Comparison of ENCODE assay signal across 8 cellular contexts in genomic region chr2:25521665-25522387, GRCh38.
DNase-seq lines count a peak whose midpoint lies in the region; ATAC-seq, FAIRE-seq and TF ChIP-seq lines count a peak whose summit lies in the region.

No MANE protein-coding gene starts in this region.

- H2AFZ ChIP-seq in OCI-LY3 (ENCODE audit: low read depth, low read length): peak overlapping the region; percentile 66

- H3K4me1 ChIP-seq in OCI-LY3 (ENCODE audit: low read length) (peaks cover 37% of the 10 kb centered on the region), body of pancreas (peaks cover 8% of the 10 kb centered on the region)

- no peaks in the 10 kb centered on the region for H4K20me1 ChIP-seq in OCI-LY3 (ENCODE audit: insufficient read depth, low read length)

- ATAC-seq in GM21381 (IDR thresholded peaks at IDR 0.05; ENCODE audit: unreplicated experiment) (peak; percentile 80), body of pancreas (peak; percentile 81), HG03520 (IDR thresholded peaks at IDR 0.05; ENCODE audit: unreplicated experiment) (no peak)

- peak; percentile 95 for TF ChIP-seq CTCF in OCI-LY3 (IDR thresholded peaks at IDR 0.05; ENCODE audit: low read depth, low read length)
- TF ChIP-seq CTCF in body of pancreas (IDR thresholded peaks at IDR 0.05): peak; percentile 52 to 97 (median 91)

- intact Hi-C loops in body of pancreas (cut with DNase I): loop anchor here (10.0 kb wide), 1 partner anchor 177 kb away; the partner anchor contains the start of gene DNMT3A

- H3K27me3 ChIP-seq in OCI-LY3 (ENCODE audit: low read depth, low read length) (no peaks in the 10 kb centered on the region), body of pancreas (no peaks in the 10 kb centered on the region)

- 41 to 44% methylated on average over 10 of the region's 10 CpGs for WGBS in body of pancreas, 2 donors

- H3K36me3 ChIP-seq in OCI-LY3 (replicated peaks; ENCODE audit: low read depth, low read length) (no peaks in the 10 kb centered on the region), body of pancreas (replicated peaks in 1 of 2; ENCODE audit: insufficient read depth in 1 of 2, low read depth in 2 of 2) (no peaks in the 10 kb centered on the region)

- TF ChIP-seq POLR2A in body of pancreas (IDR thresholded peaks at IDR 0.05): no peak

- H3K9me3 ChIP-seq in OCI-LY3 (ENCODE audit: insufficient read depth, low read length) (no peaks in the 10 kb centered on the region), body of pancreas (no peaks in the 10 kb centered on the region)

- peak overlapping the region; percentile 76 for H3K4me2 ChIP-seq in OCI-LY3 (ENCODE audit: low read length)

- DNase-seq in DMS79 treated with DMSO at 0.1 percent for 48 hours (lab: John Stamatoyannopoulos, UW): peak; percentile 85
- DNase-seq in KBM-7: peak; percentile 79
- DNase-seq in body of pancreas: peak; percentile 19 to 67 (median 28)
- DNase-seq in stimulated activated CD4-positive, alpha-beta T cell treated with anti-CD3 and anti-CD28 coated beads, Interleukin-2, amount 100 ng/mL, for 4 hours (ENCODE audit: low read depth): peak; percentile 31

- peak; percentile 95 for FAIRE-seq in islet of Langerhans (lab: Jason Lieb, UNC)

- peak overlapping the region; percentile 55 for H3K9ac ChIP-seq in OCI-LY3 (ENCODE audit: low read length)

- H3K27ac ChIP-seq in OCI-LY3 (ENCODE audit: low read length): peak overlapping the region; percentile 70
- no peak overlapping the region for H3K27ac ChIP-seq in body of pancreas

- in situ Hi-C loops in KBM-7 (cut with MboI; ENCODE audit: low pct_unique_long_range_greater_than_20kb, low sequenced_read_pairs): no loop called here

- no peaks in the 10 kb centered on the region for H3K79me2 ChIP-seq in OCI-LY3 (ENCODE audit: low read length)

- H3K4me3 ChIP-seq in OCI-LY3 (ENCODE audit: low read length) (peak overlapping the region; percentile 64), body of pancreas (no peak overlapping the region)

Comparison
In these comparisons a context has a peak if more than half of its experiments do, and no peak if none do; other contexts are left out.
1. DNase-seq: peak in every context shown above with its lines; median percentile 85 in DMS79 treated with DMSO at 0.1 percent for 48 hours; 79 in KBM-7; 31 in stimulated activated CD4-positive, alpha-beta T cell treated with anti-CD3 and anti-CD28 coated beads, Interleukin-2, amount 100 ng/mL, for 4 hours; 28 in body of pancreas.